14 cellular contexts compared by ENCODE assay signal in the genomic region with DNA sequence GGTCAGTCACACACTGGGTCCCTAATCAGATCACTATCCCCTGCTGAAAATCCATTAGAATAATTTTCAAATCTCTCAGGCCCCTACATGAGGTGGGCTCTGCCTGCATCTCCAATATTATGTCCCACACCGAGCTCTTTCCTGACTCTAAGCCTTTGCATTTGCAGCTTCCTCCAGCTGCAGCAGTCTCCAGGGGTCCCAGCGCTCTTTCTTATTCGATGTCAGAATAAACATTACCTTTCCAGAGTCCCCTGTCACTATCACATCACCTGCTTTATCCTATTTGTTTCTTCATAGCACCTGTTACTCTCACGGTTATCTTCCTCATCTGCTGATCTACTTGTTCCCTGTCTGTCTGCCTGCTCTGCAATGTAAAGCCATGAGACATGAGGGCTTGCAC. TPM values are rescaled to one million over a fixed set of nuclear protein-coding genes. Genes with fewer than 3 reads are reported as not detected.
DNase-seq lines count a peak whose midpoint lies in the region; ATAC-seq and TF ChIP-seq lines count a peak whose summit lies in the region.
"Had no signal": no experiment of that assay in that cellular context is flagged by ENCODE, and none has a peak within 500 bp of the region (broad histone marks: within the 10 kb centered on the region; RNA-seq: fewer than 3 reads in every experiment).

No MANE protein-coding gene starts in this region.

- H3K4me1 Mint-ChIP-seq in GM23338 = peaks cover 9% of the 10 kb centered on the region

- H3F3A ChIP-seq in GM23338 (replicated peaks; ENCODE audit: low read depth) = no peaks in the 10 kb centered on the region

- H2AFZ ChIP-seq in GM23338 = no peak overlapping the region
- H2AFZ ChIP-seq: GM23248 had no signal

- DNase-seq in GM23338 (ENCODE audit: low spot score) (peak; percentile 64), H7 (peak; percentile 44), SK-N-DZ (ENCODE audit: low spot score) (peak; percentile 29), iPS-NIHi11 (ENCODE audit: low spot score) (peak; percentile 10), 8988T (no peak)
- no peak for DNase-seq in activated T-cell treated with anti-CD3 and anti-CD28 coated beads, Interleukin-2, amount 50 U/mL, for 48 hours
- DNase-seq: AML-193; Caco-2; CD4-positive, alpha-beta T cell; GM23248 had no signal

- H3K27me3 Mint-ChIP-seq in GM23338 (ENCODE audit: insufficient read depth, low read depth, poor library complexity) = peaks cover 4% of the 10 kb centered on the region

- H3K27ac ChIP-seq in GM23338 (ENCODE audit: low read depth) = no peak overlapping the region
- H3K27ac ChIP-seq: A549, C4-2B, GM23248 had no signal

- H3K36me3 Mint-ChIP-seq in GM23338 (ENCODE audit: low read depth) = no peaks in the 10 kb centered on the region
- H3K36me3 Mint-ChIP-seq: IgD-negative memory B cell had no signal

- H3K4me3 Mint-ChIP-seq in GM23338 = no peak overlapping the region
- H3K4me3 Mint-ChIP-seq: CD4-positive, alpha-beta T cell; IgD-negative memory B cell had no signal

- peaks cover 24% of the 10 kb centered on the region for H3K4me1 ChIP-seq in GM23338 (ENCODE audit: insufficient read depth)
- H3K4me1 ChIP-seq: A549, Caco-2 had no signal

- no peak overlapping the region for H3K27ac Mint-ChIP-seq in GM23338
- H3K27ac Mint-ChIP-seq: CD4-positive, alpha-beta T cell; IgD-negative memory B cell had no signal

- no peaks in the 10 kb centered on the region; the same call in 1 of the 2 replicates for H4K20me1 ChIP-seq in GM23338 (replicated peaks; ENCODE audit: insufficient read depth)

- H3K79me2 ChIP-seq in GM23338 (replicated peaks; ENCODE audit: insufficient read depth) = no peaks in the 10 kb centered on the region

- H3K9me3 Mint-ChIP-seq in GM23338 = peaks cover 45% of the 10 kb centered on the region
- H3K9me3 Mint-ChIP-seq: CD4-positive, alpha-beta T cell had no signal

- TF ChIP-seq CTCF in GM23338 (conservative IDR thresholded peaks at IDR 0.05; ENCODE audit: low read depth in 2 of 2) = no peak

- H3K4me3 ChIP-seq in GM23338 (no peak overlapping the region), H7 (ENCODE audit: insufficient read depth, low read depth, low read length) (no peak overlapping the region)
- H3K4me3 ChIP-seq: A549, GM23248 had no signal

- H3K9me2 ChIP-seq in GM23338 (ENCODE audit: insufficient read depth) = no peaks in the 10 kb centered on the region

- peak; percentile 71 for ATAC-seq in GM23338
- no peak for ATAC-seq in GM18498 (IDR thresholded peaks at IDR 0.05; ENCODE audit: unreplicated experiment)
- ATAC-seq: A549 had no signal

- H3K4me2 ChIP-seq in GM23338 = peak overlapping the region; percentile 55; the same call in 1 of the 2 replicates
- H3K4me2 ChIP-seq: A549 had no signal

- H3K36me3 ChIP-seq in GM23338 (ENCODE audit: insufficient read depth) (no peaks in the 10 kb centered on the region), H7 (replicated peaks; ENCODE audit: control insufficient read depth, insufficient read depth, low read length) (no peaks in the 10 kb centered on the region)

- H3K27me3 ChIP-seq in GM23338 (ENCODE audit: insufficient read depth) = no peaks in the 10 kb centered on the region
- no peaks in the 10 kb centered on the region for H3K27me3 ChIP-seq in H7 (ENCODE audit: control insufficient read depth, insufficient read depth, low read length)

TF ChIP-seq in GM23338, 12 proteins besides CTCF, POLR2A, EP300 and RAD21:
- TF ChIP-seq EZH2 (IDR thresholded peaks at IDR 0.05; ENCODE audit: low read depth, unreplicated experiment) (no peak), EZH2phosphoT487 (IDR thresholded peaks at IDR 0.05; ENCODE audit: unreplicated experiment) (no peak), ZNF114 (CRISPR knock-in tag; IDR thresholded peaks at IDR 0.05) (no peak), NANOG (IDR thresholded peaks at IDR 0.05; ENCODE audit: borderline replicate concordance) (no peak), STAT1 (IDR thresholded peaks at IDR 0.05; ENCODE audit: unreplicated experiment) (no peak), JUNB (IDR thresholded peaks at IDR 0.05; ENCODE audit: unreplicated experiment) (no peak)
- TF ChIP-seq, protein P1, sequence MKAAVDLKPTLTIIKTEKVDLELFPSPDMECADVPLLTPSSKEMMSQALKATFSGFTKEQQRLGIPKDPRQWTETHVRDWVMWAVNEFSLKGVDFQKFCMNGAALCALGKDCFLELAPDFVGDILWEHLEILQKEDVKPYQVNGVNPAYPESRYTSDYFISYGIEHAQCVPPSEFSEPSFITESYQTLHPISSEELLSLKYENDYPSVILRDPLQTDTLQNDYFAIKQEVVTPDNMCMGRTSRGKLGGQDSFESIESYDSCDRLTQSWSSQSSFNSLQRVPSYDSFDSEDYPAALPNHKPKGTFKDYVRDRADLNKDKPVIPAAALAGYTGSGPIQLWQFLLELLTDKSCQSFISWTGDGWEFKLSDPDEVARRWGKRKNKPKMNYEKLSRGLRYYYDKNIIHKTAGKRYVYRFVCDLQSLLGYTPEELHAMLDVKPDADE (IDR thresholded peaks at IDR 0.05) = no peak
- TF ChIP-seq, protein P2, sequence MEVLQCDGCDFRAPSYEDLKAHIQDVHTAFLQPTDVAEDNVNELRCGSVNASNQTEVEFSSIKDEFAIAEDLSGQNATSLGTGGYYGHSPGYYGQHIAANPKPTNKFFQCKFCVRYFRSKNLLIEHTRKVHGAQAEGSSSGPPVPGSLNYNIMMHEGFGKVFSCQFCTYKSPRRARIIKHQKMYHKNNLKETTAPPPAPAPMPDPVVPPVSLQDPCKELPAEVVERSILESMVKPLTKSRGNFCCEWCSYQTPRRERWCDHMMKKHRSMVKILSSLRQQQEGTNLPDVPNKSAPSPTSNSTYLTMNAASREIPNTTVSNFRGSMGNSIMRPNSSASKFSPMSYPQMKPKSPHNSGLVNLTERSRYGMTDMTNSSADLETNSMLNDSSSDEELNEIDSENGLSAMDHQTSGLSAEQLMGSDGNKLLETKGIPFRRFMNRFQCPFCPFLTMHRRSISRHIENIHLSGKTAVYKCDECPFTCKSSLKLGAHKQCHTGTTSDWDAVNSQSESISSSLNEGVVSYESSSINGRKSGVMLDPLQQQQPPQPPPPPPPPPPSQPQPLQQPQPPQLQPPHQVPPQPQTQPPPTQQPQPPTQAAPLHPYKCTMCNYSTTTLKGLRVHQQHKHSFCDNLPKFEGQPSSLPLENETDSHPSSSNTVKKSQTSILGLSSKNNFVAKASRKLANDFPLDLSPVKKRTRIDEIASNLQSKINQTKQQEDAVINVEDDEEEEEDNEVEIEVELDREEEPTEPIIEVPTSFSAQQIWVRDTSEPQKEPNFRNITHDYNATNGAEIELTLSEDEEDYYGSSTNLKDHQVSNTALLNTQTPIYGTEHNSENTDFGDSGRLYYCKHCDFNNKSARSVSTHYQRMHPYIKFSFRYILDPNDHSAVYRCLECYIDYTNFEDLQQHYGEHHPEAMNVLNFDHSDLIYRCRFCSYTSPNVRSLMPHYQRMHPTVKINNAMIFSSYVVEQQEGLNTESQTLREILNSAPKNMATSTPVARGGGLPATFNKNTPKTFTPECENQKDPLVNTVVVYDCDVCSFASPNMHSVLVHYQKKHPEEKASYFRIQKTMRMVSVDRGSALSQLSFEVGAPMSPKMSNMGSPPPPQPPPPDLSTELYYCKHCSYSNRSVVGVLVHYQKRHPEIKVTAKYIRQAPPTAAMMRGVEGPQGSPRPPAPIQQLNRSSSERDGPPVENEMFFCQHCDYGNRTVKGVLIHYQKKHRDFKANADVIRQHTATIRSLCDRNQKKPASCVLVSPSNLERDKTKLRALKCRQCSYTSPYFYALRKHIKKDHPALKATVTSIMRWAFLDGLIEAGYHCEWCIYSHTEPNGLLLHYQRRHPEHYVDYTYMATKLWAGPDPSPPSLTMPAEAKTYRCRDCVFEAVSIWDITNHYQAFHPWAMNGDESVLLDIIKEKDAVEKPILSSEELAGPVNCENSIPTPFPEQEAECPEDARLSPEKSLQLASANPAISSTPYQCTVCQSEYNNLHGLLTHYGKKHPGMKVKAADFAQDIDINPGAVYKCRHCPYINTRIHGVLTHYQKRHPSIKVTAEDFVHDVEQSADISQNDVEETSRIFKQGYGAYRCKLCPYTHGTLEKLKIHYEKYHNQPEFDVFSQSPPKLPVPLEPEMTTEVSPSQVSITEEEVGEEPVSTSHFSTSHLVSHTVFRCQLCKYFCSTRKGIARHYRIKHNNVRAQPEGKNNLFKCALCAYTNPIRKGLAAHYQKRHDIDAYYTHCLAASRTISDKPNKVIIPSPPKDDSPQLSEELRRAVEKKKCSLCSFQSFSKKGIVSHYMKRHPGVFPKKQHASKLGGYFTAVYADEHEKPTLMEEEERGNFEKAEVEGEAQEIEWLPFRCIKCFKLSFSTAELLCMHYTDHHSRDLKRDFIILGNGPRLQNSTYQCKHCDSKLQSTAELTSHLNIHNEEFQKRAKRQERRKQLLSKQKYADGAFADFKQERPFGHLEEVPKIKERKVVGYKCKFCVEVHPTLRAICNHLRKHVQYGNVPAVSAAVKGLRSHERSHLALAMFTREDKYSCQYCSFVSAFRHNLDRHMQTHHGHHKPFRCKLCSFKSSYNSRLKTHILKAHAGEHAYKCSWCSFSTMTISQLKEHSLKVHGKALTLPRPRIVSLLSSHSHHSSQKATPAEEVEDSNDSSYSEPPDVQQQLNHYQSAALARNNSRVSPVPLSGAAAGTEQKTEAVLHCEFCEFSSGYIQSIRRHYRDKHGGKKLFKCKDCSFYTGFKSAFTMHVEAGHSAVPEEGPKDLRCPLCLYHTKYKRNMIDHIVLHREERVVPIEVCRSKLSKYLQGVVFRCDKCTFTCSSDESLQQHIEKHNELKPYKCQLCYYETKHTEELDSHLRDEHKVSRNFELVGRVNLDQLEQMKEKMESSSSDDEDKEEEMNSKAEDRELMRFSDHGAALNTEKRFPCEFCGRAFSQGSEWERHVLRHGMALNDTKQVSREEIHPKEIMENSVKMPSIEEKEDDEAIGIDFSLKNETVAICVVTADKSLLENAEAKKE (CRISPR knock-in tag; IDR thresholded peaks at IDR 0.05) = no peak
TF ChIP-seq in GM23338: peak in this region for 0.

RNA-seq across cellular contexts. Expression of a gene that starts 57.3 kb away (rescaled TPM):
- total RNA-seq in GM23338 (2014; rRNA removed; shearing (Covaris generic)) = 23.7 and 30.2 TPM in 2 replicates
- polyA plus RNA-seq in GM23338 (2016; fragmentation: Nextera tagmentation; extraction: Ambion mirVana) = 9.7 and 10.0 TPM in 2 replicates
- total RNA-seq in H7 (2014; rRNA removed; shearing (Covaris generic)) = 10.9 and 12.4 TPM in 2 replicates
- polyA plus RNA-seq in SK-N-DZ (2014; cell fraction: cytosol; rRNA removed) = 10.5 and 17.7 TPM in 2 replicates
- polyA plus RNA-seq in SK-N-DZ (2014; cell fraction: nucleus; rRNA removed) = 21.5 and 28.3 TPM in 2 replicates

Comparison
In these comparisons a context has a peak if more than half of its experiments do, and no peak if none do; other contexts are left out.
1. DNase-seq: peak in GM23338 (single experiment), H7 (single experiment), SK-N-DZ (single experiment) and iPS-NIHi11 (single experiment); none in 8988T (single experiment) and activated T-cell treated with anti-CD3 and anti-CD28 coated beads, Interleukin-2, amount 50 U/mL, for 48 hours (0 of 2).